17 cellular contexts compared by ENCODE assay signal in the genomic region with DNA sequence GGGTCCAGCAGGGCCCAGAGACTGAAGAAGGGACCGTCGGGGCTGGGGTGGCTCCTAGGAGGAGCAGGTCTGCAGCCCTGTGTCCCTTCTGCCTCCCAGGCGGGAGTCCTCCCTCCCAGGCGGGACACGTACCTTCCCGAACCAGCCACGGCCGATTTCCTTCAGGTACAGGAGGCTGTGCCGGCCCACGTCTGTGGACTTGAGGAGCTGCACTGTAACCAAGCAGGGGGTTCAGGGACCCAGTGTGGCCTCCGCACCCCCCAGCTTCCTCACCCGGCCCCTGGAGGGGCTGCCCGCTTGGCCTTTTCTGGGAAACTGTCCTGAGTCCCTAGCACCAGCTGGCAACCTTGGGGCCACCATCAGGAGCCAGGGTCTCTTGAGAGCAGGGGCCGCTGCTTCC. TPM values are rescaled to one million over a fixed set of nuclear protein-coding genes. Genes with fewer than 3 reads are reported as not detected.
A peak's percentile ranks its signal among the peaks of the same experiment; 100 is the strongest.
DNase-seq lines count a peak whose midpoint lies in the region; TF ChIP-seq lines count a peak whose summit lies in the region.
"Had no signal": no experiment of that assay in that cellular context is flagged by ENCODE, and none has a peak within 500 bp of the region (broad histone marks: within the 10 kb centered on the region; RNA-seq: fewer than 3 reads in every experiment).

No MANE protein-coding gene starts in this region.

- H2AK5ac ChIP-seq in neuronal stem cell (ENCODE audit: low read depth, low read length) = peak overlapping the region; percentile 99

- H3K4me1 ChIP-seq in BLaER1 (peaks cover 45% of the 10 kb centered on the region), neuronal stem cell (ENCODE audit: control insufficient read depth in 2 of 2, insufficient read depth in 1 of 2, low read depth in 1 of 2, low read length in 2 of 2) (peaks cover 34 to 41% of the 10 kb centered on the region in 2 donors), tibial nerve (peaks cover 0 to 25% (median 1%) of the 10 kb centered on the region in 4 donors), HAP-1 (no peaks in the 10 kb centered on the region)

- H3K4me2 ChIP-seq in BLaER1 = peak overlapping the region; percentile 59; the same call in 1 of the 2 replicates
- H3K4me2 ChIP-seq in neuronal stem cell (ENCODE audit: insufficient read depth, low read length, poor library complexity, severe bottlenecking) = no peak overlapping the region

- in situ Hi-C loops in HAP-1 (cut with MboI; ENCODE audit: low sequenced_read_pairs) = no loop called here

- no peak overlapping the region for H2BK12ac ChIP-seq in neuronal stem cell (ENCODE audit: low read length)

- H3K4me3 ChIP-seq in BLaER1 = no peak overlapping the region
- H3K4me3 ChIP-seq in neuronal stem cell (ENCODE audit: low read length in 2 of 2) = no peak overlapping the region
- H3K4me3 ChIP-seq in tibial nerve = peak overlapping the region; percentile 36 to 76 (median 53)
- no peak overlapping the region for H3K4me3 ChIP-seq in HAP-1

- no peaks in the 10 kb centered on the region for H3K9me3 Mint-ChIP-seq in nephron progenitor cell
- H3K9me3 Mint-ChIP-seq: CD4-positive, alpha-beta T cell; H9; IgD-negative memory B cell had no signal

- H3K27ac ChIP-seq in BLaER1 = no peak overlapping the region
- peak overlapping the region; percentile 99 for H3K27ac ChIP-seq in cingulate gyrus (ENCODE audit: low read depth, low read length)
- no peak overlapping the region for H3K27ac ChIP-seq in neuronal stem cell (replicated peaks; ENCODE audit: low read length)
- peak overlapping the region; percentile 69 to 93 (median 84) for H3K27ac ChIP-seq in tibial nerve

- no peak for TF ChIP-seq CTCF in tibial nerve (IDR thresholded peaks at IDR 0.05)
- no peak for TF ChIP-seq CTCF in nephron progenitor cell (IDR thresholded peaks at IDR 0.05)

- DNase-seq in neuronal stem cell (ENCODE audit: low spot score) (no peak), tibial nerve (ENCODE audit: low spot score in 2 of 2) (no peak), nephron progenitor cell (no peak), DMS53 (lab: John Stamatoyannopoulos, UW) (no peak), HAP-1 (ENCODE audit: low spot score in 2 of 2) (no peak)
- DNase-seq: ACHN; CD4-positive, alpha-beta T cell; DMS153; DND-41; GDM1; GOT3; H9 had no signal

- peaks cover 4% of the 10 kb centered on the region for H3K79me1 ChIP-seq in neuronal stem cell (ENCODE audit: low read depth, low read length)

- H3K27ac Mint-ChIP-seq in nephron progenitor cell = no peak overlapping the region
- H3K27ac Mint-ChIP-seq: CD4-positive, alpha-beta T cell; IgD-negative memory B cell had no signal

- H4K91ac ChIP-seq in neuronal stem cell (ENCODE audit: low read depth, low read length, poor library complexity) = no peak overlapping the region

- peak overlapping the region; percentile 7 for H3K18ac ChIP-seq in neuronal stem cell (ENCODE audit: low read length)

- H3K14ac ChIP-seq in neuronal stem cell (ENCODE audit: low read length) = no peak overlapping the region

- no peak for TF ChIP-seq POLR2A in tibial nerve (IDR thresholded peaks at IDR 0.05)

- no peaks in the 10 kb centered on the region for H3K27me3 Mint-ChIP-seq in nephron progenitor cell (ENCODE audit: low read depth, poor library complexity)
- H3K27me3 Mint-ChIP-seq: CD4-positive, alpha-beta T cell; IgD-negative memory B cell had no signal

- H4K8ac ChIP-seq in neuronal stem cell (ENCODE audit: low read depth, low read length) = no peak overlapping the region

- H2BK15ac ChIP-seq in neuronal stem cell (ENCODE audit: low read length) = peak overlapping the region; percentile 99

- no peak overlapping the region for H3K9ac ChIP-seq in BLaER1
- H3K9ac ChIP-seq in neuronal stem cell (ENCODE audit: low read depth, low read length, poor library complexity) = no peak overlapping the region

- no peaks in the 10 kb centered on the region for H3K27me3 ChIP-seq in BLaER1
- peaks cover 0 to 1% (median 0%) of the 10 kb centered on the region in 3 experiments for H3K27me3 ChIP-seq in neuronal stem cell (ENCODE audit: control insufficient read depth in 3 of 3, insufficient read depth in 3 of 3, low read depth in 1 of 3, low read length in 3 of 3)
- H3K27me3 ChIP-seq in tibial nerve = no peaks in the 10 kb centered on the region
- no peaks in the 10 kb centered on the region for H3K27me3 ChIP-seq in HAP-1 (ENCODE audit: low read depth)

- H3K4me1 Mint-ChIP-seq in nephron progenitor cell = peaks cover 6% of the 10 kb centered on the region

- no peak overlapping the region for H2AFZ ChIP-seq in neuronal stem cell (ENCODE audit: low read length)

- no peaks in the 10 kb centered on the region for H3K36me3 ChIP-seq in BLaER1
- H3K36me3 ChIP-seq in neuronal stem cell (replicated peaks in 1 of 2; ENCODE audit: control insufficient read depth in 2 of 2, insufficient read depth in 2 of 2, low read length in 2 of 2) = no peaks in the 10 kb centered on the region
- H3K36me3 ChIP-seq in tibial nerve = peaks cover 0 to 34% (median 0%) of the 10 kb centered on the region in 3 donors
- no peaks in the 10 kb centered on the region for H3K36me3 ChIP-seq in HAP-1 (replicated peaks)

- no peaks in the 10 kb centered on the region for H3K9me3 ChIP-seq in BLaER1
- H3K9me3 ChIP-seq in neuronal stem cell (replicated peaks in 1 of 2; ENCODE audit: control insufficient read depth in 2 of 2, insufficient read depth in 1 of 2, low read depth in 1 of 2, low read length in 2 of 2) = no peaks in the 10 kb centered on the region
- H3K9me3 ChIP-seq in tibial nerve = no peaks in the 10 kb centered on the region
- H3K9me3 ChIP-seq in HAP-1 = no peaks in the 10 kb centered on the region

- no peak for TF ChIP-seq EP300 in tibial nerve (IDR thresholded peaks at IDR 0.05)

- H3K4ac ChIP-seq in neuronal stem cell (ENCODE audit: low read length) = no peak overlapping the region

- H3K23ac ChIP-seq in neuronal stem cell (ENCODE audit: low read depth, low read length, poor library complexity) = peak overlapping the region; percentile 20

- no CpG with 5 or more reads among the region's 14 CpGs for WGBS in neuronal stem cell (ENCODE audit: extremely low coverage in 2 of 2, insufficient read length in 2 of 2, insufficient replicate concordance in 1 of 2), 2 donors
- 57 to 59% methylated on average over 9 of the region's 14 CpGs for WGBS in tibial nerve, 2 donors

- H2BK5ac ChIP-seq in neuronal stem cell (ENCODE audit: low read length) = peak overlapping the region; percentile 99

- H2BK120ac ChIP-seq in neuronal stem cell (ENCODE audit: low read depth, low read length) = peak overlapping the region; percentile 89

- H3K36me3 Mint-ChIP-seq in nephron progenitor cell (ENCODE audit: low read depth) = no peaks in the 10 kb centered on the region
- H3K36me3 Mint-ChIP-seq: IgD-negative memory B cell had no signal

- H4K20me1 ChIP-seq in BLaER1 = no peaks in the 10 kb centered on the region

- no peak overlapping the region for H3K4me3 Mint-ChIP-seq in nephron progenitor cell
- H3K4me3 Mint-ChIP-seq: CD4-positive, alpha-beta T cell; H9; IgD-negative memory B cell had no signal

RNA-seq across cellular contexts. Expression of gene PVALEF, which starts 37.0 kb away (rescaled TPM):
- polyA plus RNA-seq in neuronal stem cell (2013, experiment 1 of 2) = 0.06 TPM
- polyA plus RNA-seq in neuronal stem cell (2013, experiment 2 of 2) = 0.04 TPM
- not detected for total RNA-seq in tibial nerve
- total RNA-seq: A172; CD4-positive, alpha-beta T cell; H9; HT-29 had no signal
- polyA plus RNA-seq: IgD-negative memory B cell had no signal

RNA-seq across cellular contexts. Expression of gene AATK, which starts 37.7 kb away (rescaled TPM):
- polyA plus RNA-seq in neuronal stem cell (2013, experiment 1 of 2) = 5.6 TPM
- polyA plus RNA-seq in neuronal stem cell (2013, experiment 2 of 2) = 5.4 TPM
- 100 to 1,000 TPM; 247 to 385 (median 322) TPM for total RNA-seq in tibial nerve

Comparison
In these comparisons a context has a peak if more than half of its experiments do, and no peak if none do; other contexts are left out.
1. H3K27ac ChIP-seq: peak in cingulate gyrus (single experiment) and tibial nerve (4 of 4); none in BLaER1 (single experiment) and neuronal stem cell (single experiment).
2. H3K4me3 ChIP-seq: peak in tibial nerve (4 of 4); none in BLaER1 (single experiment), neuronal stem cell (0 of 2) and HAP-1 (single experiment).